In genomic region chrX:69257504-69258127, GRCh38 we compare ENCODE assay signal across 21 cellular contexts.
A peak's percentile ranks its signal among the peaks of the same experiment; 100 is the strongest.
DNase-seq lines count a peak whose midpoint lies in the region; ATAC-seq and TF ChIP-seq lines count a peak whose summit lies in the region.
"Had no signal": no experiment of that assay in that cellular context is flagged by ENCODE, and none has a peak within 500 bp of the region (broad histone marks: within the 10 kb centered on the region; RNA-seq: fewer than 3 reads in every experiment).

No MANE protein-coding gene starts in this region.

- peaks cover 60% of the 10 kb centered on the region for H3K4me1 Mint-ChIP-seq in brain
- H3K4me1 Mint-ChIP-seq: CD14-positive monocyte; CD8-positive, alpha-beta memory T cell had no signal

- H3K27me3 Mint-ChIP-seq in brain: peaks cover 5% of the 10 kb centered on the region
- H3K27me3 Mint-ChIP-seq: CD4-positive, alpha-beta T cell had no signal

- peak; percentile 63 for DNase-seq in cardiac septum (ENCODE audit: low spot score)
- DNase-seq in Right ventricle myocardium superior: no peak
- DNase-seq in mesenteric fat pad (ENCODE audit: low spot score): peak; percentile 60
- no peak for DNase-seq in aorta
- no peak for DNase-seq in GM19238 (ENCODE audit: insufficient read length, low spot score)
- DNase-seq in stimulated activated CD4-positive, alpha-beta T cell treated with anti-CD3 and anti-CD28 coated beads, Interleukin-4, amount 100 ng/mL, for 24 hours: no peak
- DNase-seq: BE2C; CD4-positive, alpha-beta T cell; CD8-positive, alpha-beta memory T cell; DMS 273 treated with DMSO at 0.1 percent for 48 hours; DMS79; EL; GDM1; H7; HCEC 1CT had no signal

- no peak overlapping the region for H3K4me3 ChIP-seq in aorta (ENCODE audit: low read length in 2 of 2)
- H3K4me3 ChIP-seq: BLaER1 treated with 17β-estradiol and CSF1 and Interleukin-3, amounts not matched to agents 10 nM and 100 nM; GM12878 had no signal

- TF ChIP-seq CTCF in brain (conservative IDR thresholded peaks at IDR 0.05): peak in 1 of 2 experiments; percentile 16

- intact Hi-C loops in cardiac septum (cut with DNase I): no loop called here
- intact Hi-C loops in Right ventricle myocardium superior (cut with DNase I): no loop called here
- intact Hi-C loops in aorta (cut with DNase I): no loop called here

- H3K9me3 Mint-ChIP-seq in brain: peaks cover 0 to 9% (median 0%) of the 10 kb centered on the region in 5 experiments
- H3K9me3 Mint-ChIP-seq: CD14-positive monocyte; CD4-positive, alpha-beta T cell; CD8-positive, alpha-beta memory T cell had no signal

- H3K4me3 Mint-ChIP-seq in brain: no peak overlapping the region
- H3K4me3 Mint-ChIP-seq: CD14-positive monocyte; CD4-positive, alpha-beta T cell; CD8-positive, alpha-beta memory T cell had no signal

- no peaks in the 10 kb centered on the region for H3K36me3 ChIP-seq in aorta (ENCODE audit: control insufficient read depth in 1 of 2, insufficient read depth in 2 of 2, low read length in 1 of 2)
- H3K36me3 ChIP-seq: BE2C; BLaER1 treated with 17β-estradiol and CSF1 and Interleukin-3, amounts not matched to agents 10 nM and 100 nM had no signal

- WGBS in aorta, 2 donors: 58 to 70% methylated on average over 5 of the region's 5 CpGs

- H3K36me3 Mint-ChIP-seq in brain: no peaks in the 10 kb centered on the region
- H3K36me3 Mint-ChIP-seq: CD14-positive monocyte; CD8-positive, alpha-beta memory T cell had no signal

- ATAC-seq in Right ventricle myocardium superior (ENCODE audit: poor library complexity): no peak
- ATAC-seq in aorta (ENCODE audit: low FRiP score): peak; percentile 33
- no peak for ATAC-seq in GM21526 (IDR thresholded peaks at IDR 0.05; ENCODE audit: low FRiP score, unreplicated experiment)
- ATAC-seq: GM12878 had no signal

- no peak overlapping the region for H3K27ac ChIP-seq in aorta (ENCODE audit: low read depth in 1 of 2, low read length in 2 of 2)
- H3K27ac ChIP-seq: 22Rv1; BLaER1 treated with 17β-estradiol and CSF1 and Interleukin-3, amounts not matched to agents 10 nM and 100 nM had no signal

- no peaks in the 10 kb centered on the region for H3K27me3 ChIP-seq in aorta (ENCODE audit: control insufficient read depth in 1 of 2, insufficient read depth in 2 of 2, low read length in 1 of 2)
- H3K27me3 ChIP-seq: BE2C had no signal

- no peaks in the 10 kb centered on the region for H3K4me1 ChIP-seq in aorta (ENCODE audit: control insufficient read depth in 1 of 2, insufficient read depth in 2 of 2, low read length in 2 of 2)
- H3K4me1 ChIP-seq: BE2C had no signal

- peak overlapping the region; percentile 30 to 98 (median 72) for H3K27ac Mint-ChIP-seq in brain
- H3K27ac Mint-ChIP-seq: CD14-positive monocyte; CD4-positive, alpha-beta T cell; CD8-positive, alpha-beta memory T cell had no signal

- H3K9me3 ChIP-seq in aorta (ENCODE audit: control insufficient read depth, low read length): no peaks in the 10 kb centered on the region
- H3K9me3 ChIP-seq: BE2C; BLaER1 treated with 17β-estradiol and CSF1 and Interleukin-3, amounts not matched to agents 10 nM and 100 nM had no signal

Comparison
In these comparisons a context has a peak if more than half of its experiments do, and no peak if none do; other contexts are left out.
1. DNase-seq: peak in cardiac septum (single experiment) and mesenteric fat pad (single experiment); none in Right ventricle myocardium superior (single experiment), aorta (0 of 2), GM19238 (single experiment) and stimulated activated CD4-positive, alpha-beta T cell treated with anti-CD3 and anti-CD28 coated beads, Interleukin-4, amount 100 ng/mL, for 24 hours (single experiment).